Comparison of ENCODE assay signal across 13 cellular contexts in the genomic region with DNA sequence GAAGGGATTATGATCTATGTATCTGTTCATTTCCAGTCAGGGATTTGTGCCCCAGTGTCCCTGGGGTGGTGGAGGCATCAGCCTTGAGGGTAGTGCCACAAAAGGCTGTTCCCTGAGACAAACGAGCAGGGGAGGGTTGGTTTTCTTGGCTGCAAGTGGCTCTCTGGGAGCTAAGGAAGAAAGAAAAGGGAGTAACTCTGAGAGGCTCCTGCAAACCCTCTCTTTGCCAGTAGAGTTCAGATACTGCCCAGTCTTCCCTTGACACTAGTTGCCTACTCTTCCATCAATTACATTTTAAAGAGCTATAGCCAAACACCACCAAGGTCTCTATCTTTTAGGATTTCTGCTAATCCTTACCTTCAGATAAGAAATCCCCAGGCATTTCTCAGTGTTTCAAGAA.
"Had no signal": no experiment of that assay in that cellular context is flagged by ENCODE, and none has a peak within 500 bp of the region (broad histone marks: within the 10 kb centered on the region; RNA-seq: fewer than 3 reads in every experiment).

No MANE protein-coding gene starts in this region.

- H3K27ac ChIP-seq: thyroid gland, vagina had no signal

- H3K4me1 ChIP-seq: thyroid gland had no signal

- H3K27ac Mint-ChIP-seq: activated B cell treated with CpG ODN at 0.5 μM for 24 hours; activated CD4-positive, alpha-beta T cell treated with anti-CD3 and anti-CD28 coated beads, Interleukin-2, amount 10 ng/mL, durations not matched to agents 24 days and 14 days; naive B cell had no signal

- ATAC-seq: left colon had no signal

- H3K9me3 ChIP-seq: thyroid gland, vagina had no signal

- H3K4me3 Mint-ChIP-seq: activated B cell treated with CpG ODN at 0.5 μM for 24 hours; activated CD4-positive, alpha-beta T cell treated with anti-CD3 and anti-CD28 coated beads, Interleukin-2, amount 10 ng/mL, durations not matched to agents 24 days and 14 days; naive B cell had no signal

- H3K36me3 ChIP-seq: thyroid gland, vagina had no signal

- H3K4me3 ChIP-seq: lung, skin epidermis, thyroid gland, vagina had no signal

- DNase-seq: activated B cell treated with CpG ODN at 0.5 μM for 24 hours; activated CD4-positive, alpha-beta T cell treated with anti-CD3 and anti-CD28 coated beads, Interleukin-2, amount 10 ng/mL, durations not matched to agents 24 days and 14 days; activated naive CD4-positive, alpha-beta T cell treated with Interleukin-2 at 50 U/mL for 16 hours; central memory CD4-positive, alpha-beta T cell; cortex of kidney; effector memory CD4-positive, alpha-beta T cell; hypothalamus; left colon; naive B cell; thyroid gland had no signal

- H3K27me3 ChIP-seq: thyroid gland, vagina had no signal

- H3K9me3 Mint-ChIP-seq: activated B cell treated with CpG ODN at 0.5 μM for 24 hours; activated CD4-positive, alpha-beta T cell treated with anti-CD3 and anti-CD28 coated beads, Interleukin-2, amount 10 ng/mL, durations not matched to agents 24 days and 14 days had no signal

- H3K4me1 Mint-ChIP-seq: activated B cell treated with CpG ODN at 0.5 μM for 24 hours; activated CD4-positive, alpha-beta T cell treated with anti-CD3 and anti-CD28 coated beads, Interleukin-2, amount 10 ng/mL, durations not matched to agents 24 days and 14 days; naive B cell had no signal
